Comparison of ENCODE assay signal across 24 cellular contexts in genomic region chr14:51468523-51468922, GRCh38.
"Had no signal": no experiment of that assay in that cellular context is flagged by ENCODE, and none has a peak within 500 bp of the region (broad histone marks: within the 10 kb centered on the region; RNA-seq: fewer than 3 reads in every experiment).

No MANE protein-coding gene starts in this region.

- H3K27me3 ChIP-seq: colonic mucosa, dorsolateral prefrontal cortex, esophagus squamous epithelium, gastrocnemius medialis, heart right ventricle, left lung had no signal

- H3K4me3 ChIP-seq: colonic mucosa, dorsolateral prefrontal cortex, esophagus squamous epithelium, gastrocnemius medialis, heart right ventricle, left lung, lower lobe of right lung, mucosa of descending colon had no signal

- H3K36me3 ChIP-seq: colonic mucosa, esophagus squamous epithelium, gastrocnemius medialis, heart right ventricle, left lung, lower lobe of right lung had no signal

- H3K4me1 ChIP-seq: colonic mucosa, gastrocnemius medialis, left lung, lower lobe of right lung had no signal

- DNase-seq: colonic mucosa; cortex of kidney; dorsolateral prefrontal cortex; effector CD4-positive, alpha-beta T cell; effector memory CD4-positive, alpha-beta T cell; esophagus squamous epithelium; foreskin fibroblast; foreskin melanocyte; gastrocnemius medialis; glutamatergic neuron; head of caudate nucleus; heart right ventricle; hippocampal formation; left cardiac atrium; left lung; left ventricle myocardium superior; lower lobe of right lung; mesenchymal stem cell; mucosa of descending colon; naive B cell; naive thymus-derived CD8-positive, alpha-beta T cell had no signal

- H3K9me3 ChIP-seq: colonic mucosa, esophagus squamous epithelium, gastrocnemius medialis, heart right ventricle, left lung, lower lobe of right lung, mucosa of descending colon had no signal

- H3K27ac ChIP-seq: colonic mucosa, dorsolateral prefrontal cortex, esophagus squamous epithelium, gastrocnemius medialis, heart right ventricle, left lung, lower lobe of right lung had no signal

- ATAC-seq: gastrocnemius medialis; heart right ventricle; left cardiac atrium; left lung; left ventricle myocardium superior; lower lobe of right lung; mucosa of descending colon; naive thymus-derived CD8-positive, alpha-beta T cell had no signal

- FAIRE-seq: endometrium, islet of Langerhans, keratinocyte had no signal
